1 cellular context compared by ENCODE assay signal in genomic region chr22:37287550-37287951, GRCh38.
TF ChIP-seq lines count a peak whose summit lies in the region.

No MANE protein-coding gene starts in this region.

TF ChIP-seq in HCT116, 20 proteins besides CTCF, POLR2A, EP300 and RAD21:
- TF ChIP-seq EGR1 (IDR thresholded peaks at IDR 0.05; ENCODE audit: low read depth) (no peak), CBX3 (IDR thresholded peaks at IDR 0.05; ENCODE audit: low read depth) (no peak), FOSL1 (IDR thresholded peaks at IDR 0.05; ENCODE audit: low read depth) (no peak), EZH2 (IDR thresholded peaks at IDR 0.05) (no peak), YY1 (IDR thresholded peaks at IDR 0.05; ENCODE audit: extremely low read depth, insufficient replicate concordance, low read depth, low read length) (no peak), ZNF274 (IDR thresholded peaks at IDR 0.05; ENCODE audit: low read depth, low read length) (no peak), POLR2AphosphoS5 (IDR thresholded peaks at IDR 0.05; ENCODE audit: low read depth, low read length) (no peak), CEBPB (IDR thresholded peaks at IDR 0.05; ENCODE audit: low read depth) (no peak), ELF1 (IDR thresholded peaks at IDR 0.05; ENCODE audit: borderline replicate concordance, low read depth) (no peak), SRF (IDR thresholded peaks at IDR 0.05; ENCODE audit: low read depth) (no peak), TCF7L2 (IDR thresholded peaks at IDR 0.05; ENCODE audit: borderline replicate concordance, extremely low read depth, insufficient read depth, insufficient read length) (no peak), SIN3A (IDR thresholded peaks at IDR 0.05; ENCODE audit: low read depth) (no peak), EZH2phosphoT487 (IDR thresholded peaks at IDR 0.05; ENCODE audit: borderline replicate concordance) (no peak), MAX (IDR thresholded peaks at IDR 0.05) (no peak), JUND (IDR thresholded peaks at IDR 0.05) (no peak)
- TF ChIP-seq, protein P1, sequence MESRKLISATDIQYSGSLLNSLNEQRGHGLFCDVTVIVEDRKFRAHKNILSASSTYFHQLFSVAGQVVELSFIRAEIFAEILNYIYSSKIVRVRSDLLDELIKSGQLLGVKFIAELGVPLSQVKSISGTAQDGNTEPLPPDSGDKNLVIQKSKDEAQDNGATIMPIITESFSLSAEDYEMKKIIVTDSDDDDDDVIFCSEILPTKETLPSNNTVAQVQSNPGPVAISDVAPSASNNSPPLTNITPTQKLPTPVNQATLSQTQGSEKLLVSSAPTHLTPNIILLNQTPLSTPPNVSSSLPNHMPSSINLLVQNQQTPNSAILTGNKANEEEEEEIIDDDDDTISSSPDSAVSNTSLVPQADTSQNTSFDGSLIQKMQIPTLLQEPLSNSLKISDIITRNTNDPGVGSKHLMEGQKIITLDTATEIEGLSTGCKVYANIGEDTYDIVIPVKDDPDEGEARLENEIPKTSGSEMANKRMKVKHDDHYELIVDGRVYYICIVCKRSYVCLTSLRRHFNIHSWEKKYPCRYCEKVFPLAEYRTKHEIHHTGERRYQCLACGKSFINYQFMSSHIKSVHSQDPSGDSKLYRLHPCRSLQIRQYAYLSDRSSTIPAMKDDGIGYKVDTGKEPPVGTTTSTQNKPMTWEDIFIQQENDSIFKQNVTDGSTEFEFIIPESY (IDR thresholded peaks at IDR 0.05; ENCODE audit: extremely low read depth, insufficient replicate concordance, low read length): no peak
- TF ChIP-seq, protein P2, sequence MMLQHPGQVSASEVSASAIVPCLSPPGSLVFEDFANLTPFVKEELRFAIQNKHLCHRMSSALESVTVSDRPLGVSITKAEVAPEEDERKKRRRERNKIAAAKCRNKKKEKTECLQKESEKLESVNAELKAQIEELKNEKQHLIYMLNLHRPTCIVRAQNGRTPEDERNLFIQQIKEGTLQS (IDR thresholded peaks at IDR 0.05): no peak
- TF ChIP-seq, protein P3, sequence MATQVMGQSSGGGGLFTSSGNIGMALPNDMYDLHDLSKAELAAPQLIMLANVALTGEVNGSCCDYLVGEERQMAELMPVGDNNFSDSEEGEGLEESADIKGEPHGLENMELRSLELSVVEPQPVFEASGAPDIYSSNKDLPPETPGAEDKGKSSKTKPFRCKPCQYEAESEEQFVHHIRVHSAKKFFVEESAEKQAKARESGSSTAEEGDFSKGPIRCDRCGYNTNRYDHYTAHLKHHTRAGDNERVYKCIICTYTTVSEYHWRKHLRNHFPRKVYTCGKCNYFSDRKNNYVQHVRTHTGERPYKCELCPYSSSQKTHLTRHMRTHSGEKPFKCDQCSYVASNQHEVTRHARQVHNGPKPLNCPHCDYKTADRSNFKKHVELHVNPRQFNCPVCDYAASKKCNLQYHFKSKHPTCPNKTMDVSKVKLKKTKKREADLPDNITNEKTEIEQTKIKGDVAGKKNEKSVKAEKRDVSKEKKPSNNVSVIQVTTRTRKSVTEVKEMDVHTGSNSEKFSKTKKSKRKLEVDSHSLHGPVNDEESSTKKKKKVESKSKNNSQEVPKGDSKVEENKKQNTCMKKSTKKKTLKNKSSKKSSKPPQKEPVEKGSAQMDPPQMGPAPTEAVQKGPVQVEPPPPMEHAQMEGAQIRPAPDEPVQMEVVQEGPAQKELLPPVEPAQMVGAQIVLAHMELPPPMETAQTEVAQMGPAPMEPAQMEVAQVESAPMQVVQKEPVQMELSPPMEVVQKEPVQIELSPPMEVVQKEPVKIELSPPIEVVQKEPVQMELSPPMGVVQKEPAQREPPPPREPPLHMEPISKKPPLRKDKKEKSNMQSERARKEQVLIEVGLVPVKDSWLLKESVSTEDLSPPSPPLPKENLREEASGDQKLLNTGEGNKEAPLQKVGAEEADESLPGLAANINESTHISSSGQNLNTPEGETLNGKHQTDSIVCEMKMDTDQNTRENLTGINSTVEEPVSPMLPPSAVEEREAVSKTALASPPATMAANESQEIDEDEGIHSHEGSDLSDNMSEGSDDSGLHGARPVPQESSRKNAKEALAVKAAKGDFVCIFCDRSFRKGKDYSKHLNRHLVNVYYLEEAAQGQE (IDR thresholded peaks at IDR 0.05; ENCODE audit: low read depth): no peak
